ENCODE assay signal across 11 cellular contexts in genomic region chr14:91387135-91387849, GRCh38. TPM values are rescaled to one million over a fixed set of nuclear protein-coding genes. Genes with fewer than 3 reads are reported as not detected.
DNase-seq lines count a peak whose midpoint lies in the region; ATAC-seq and TF ChIP-seq lines count a peak whose summit lies in the region.
"Had no signal": no experiment of that assay in that cellular context is flagged by ENCODE, and none has a peak within 500 bp of the region (broad histone marks: within the 10 kb centered on the region; RNA-seq: fewer than 3 reads in every experiment).

No MANE protein-coding gene starts in this region.

- no peak for ATAC-seq in lower lobe of right lung
- ATAC-seq in HG03469 (IDR thresholded peaks at IDR 0.05; ENCODE audit: unreplicated experiment) = no peak
- ATAC-seq in HG03196 (IDR thresholded peaks at IDR 0.05; ENCODE audit: unreplicated experiment) = no peak

- peaks cover 4% of the 10 kb centered on the region; the same call in 1 of the 2 replicates for H3K36me3 ChIP-seq in BLaER1
- H3K36me3 ChIP-seq in lower lobe of right lung = no peaks in the 10 kb centered on the region

- intact Hi-C loops in lower lobe of right lung (cut with DNase I) = no loop called here

- H3K4me3 ChIP-seq in BLaER1 = peak overlapping the region; percentile 54
- H3K4me3 ChIP-seq in lower lobe of right lung = no peak overlapping the region

- H3K4me2 ChIP-seq in BLaER1 = peak overlapping the region; percentile 99

- H4K20me1 ChIP-seq in BLaER1 = peaks cover 100% of the 10 kb centered on the region

- H3K27ac ChIP-seq in BLaER1 = peak overlapping the region; percentile 78
- no peak overlapping the region for H3K27ac ChIP-seq in lower lobe of right lung

- H3K4me1 ChIP-seq in BLaER1 = peaks cover 100% of the 10 kb centered on the region
- H3K4me1 ChIP-seq in lower lobe of right lung = peaks cover 32% of the 10 kb centered on the region

- H3K9ac ChIP-seq in BLaER1 = peak overlapping the region; percentile 61; the same call in 1 of the 2 replicates

- H3K9me3 ChIP-seq in BLaER1 = no peaks in the 10 kb centered on the region
- no peaks in the 10 kb centered on the region for H3K9me3 ChIP-seq in lower lobe of right lung

- no peak for TF ChIP-seq CTCF in lower lobe of right lung (IDR thresholded peaks at IDR 0.05)

- DNase-seq in LHCN-M2 (ENCODE audit: low read depth) (peak; percentile 55), amniotic epithelial cell (ENCODE audit: low read depth) (peak; percentile 10), lower lobe of right lung (peak; percentile 28), HT-29 (ENCODE audit: low spot score) (no peak), NCI-H2196 treated with DMSO at 0.1 percent for 48 hours (lab: John Stamatoyannopoulos, UW; ENCODE audit: unreplicated experiment) (no peak)
- DNase-seq: DMS53, NCI-H1436, T-helper 1 cell had no signal

- no peaks in the 10 kb centered on the region for H3K27me3 ChIP-seq in BLaER1
- H3K27me3 ChIP-seq in lower lobe of right lung (ENCODE audit: low read depth) = no peaks in the 10 kb centered on the region

RNA-seq across cellular contexts. Expression of gene CCDC88C, which starts 30.3 kb away (rescaled TPM):
- 0.06 TPM in 1 of 2 replicates, not detected in the other for total RNA-seq in LHCN-M2 (2014; rRNA removed)
- polyA plus RNA-seq in LHCN-M2 (2012) = not detected
- 45.8 TPM for total RNA-seq in lower lobe of right lung
- total RNA-seq in HT-29 (2014; rRNA removed; shearing (Covaris generic)) = 41.7 and 45.3 TPM in 2 replicates

Comparison
In these comparisons a context has a peak if more than half of its experiments do, and no peak if none do; other contexts are left out.
1. DNase-seq: peak in LHCN-M2 (single experiment), amniotic epithelial cell (single experiment) and lower lobe of right lung (single experiment); none in HT-29 (single experiment) and NCI-H2196 treated with DMSO at 0.1 percent for 48 hours (single experiment).
2. RNA of gene CCDC88C, which starts 30.3 kb away (total RNA-seq): 45.8 TPM in lower lobe of right lung (single experiment) and 41.7 to 45.3 TPM in HT-29; 0.06 TPM in LHCN-M2; every median in the first group is over 10 times any median in the second.